Comparison of ENCODE assay signal across 2 cellular contexts in genomic region chr19:7113233-7113632, GRCh38.
TF ChIP-seq lines count a peak whose summit lies in the region.

No MANE protein-coding gene starts in this region.

TF ChIP-seq in HCT116, 20 proteins besides CTCF, POLR2A, EP300 and RAD21:
- TF ChIP-seq REST (IDR thresholded peaks at IDR 0.05; ENCODE audit: low read depth) (peak; percentile 55), JUND (IDR thresholded peaks at IDR 0.05) (no peak)

TF ChIP-seq in GM12878, 131 proteins besides CTCF, POLR2A, EP300 and RAD21:
- no peak for TF ChIP-seq DPF2 (IDR thresholded peaks at IDR 0.05)
- TF ChIP-seq REST (IDR thresholded peaks at IDR 0.05; ENCODE audit: low read depth, low read length): peak; percentile 78
- no peak for TF ChIP-seq FOXK2 (IDR thresholded peaks at IDR 0.05)
- no peak for TF ChIP-seq ETV6 (conservative IDR thresholded peaks at IDR 0.05 in 1 of 2, IDR thresholded peaks at IDR 0.05 in 1 of 2; ENCODE audit: borderline replicate concordance in 1 of 2, low read depth in 1 of 2)
- TF ChIP-seq KLF5 (IDR thresholded peaks at IDR 0.05; ENCODE audit: partially characterized antibody): no peak
- no peak for TF ChIP-seq YY1 (IDR thresholded peaks at IDR 0.05; ENCODE audit: low read depth, low read length)
